Comparison of ENCODE assay signal across 1 cellular context in genomic region chr2:27594020-27594703, GRCh38. TPM values are rescaled to one million over a fixed set of nuclear protein-coding genes. Genes with fewer than 3 reads are reported as not detected.
"Had no signal": no experiment of that assay in that cellular context is flagged by ENCODE, and none has a peak within 500 bp of the region (broad histone marks: within the 10 kb centered on the region; RNA-seq: fewer than 3 reads in every experiment).

No MANE protein-coding gene starts in this region.

RNA-seq across cellular contexts. Expression of gene ZNF512, which starts 11.3 kb away (rescaled TPM):
- total RNA-seq: PC-3 had no signal
